Comparison of ENCODE assay signal across 15 cellular contexts in the genomic region with DNA sequence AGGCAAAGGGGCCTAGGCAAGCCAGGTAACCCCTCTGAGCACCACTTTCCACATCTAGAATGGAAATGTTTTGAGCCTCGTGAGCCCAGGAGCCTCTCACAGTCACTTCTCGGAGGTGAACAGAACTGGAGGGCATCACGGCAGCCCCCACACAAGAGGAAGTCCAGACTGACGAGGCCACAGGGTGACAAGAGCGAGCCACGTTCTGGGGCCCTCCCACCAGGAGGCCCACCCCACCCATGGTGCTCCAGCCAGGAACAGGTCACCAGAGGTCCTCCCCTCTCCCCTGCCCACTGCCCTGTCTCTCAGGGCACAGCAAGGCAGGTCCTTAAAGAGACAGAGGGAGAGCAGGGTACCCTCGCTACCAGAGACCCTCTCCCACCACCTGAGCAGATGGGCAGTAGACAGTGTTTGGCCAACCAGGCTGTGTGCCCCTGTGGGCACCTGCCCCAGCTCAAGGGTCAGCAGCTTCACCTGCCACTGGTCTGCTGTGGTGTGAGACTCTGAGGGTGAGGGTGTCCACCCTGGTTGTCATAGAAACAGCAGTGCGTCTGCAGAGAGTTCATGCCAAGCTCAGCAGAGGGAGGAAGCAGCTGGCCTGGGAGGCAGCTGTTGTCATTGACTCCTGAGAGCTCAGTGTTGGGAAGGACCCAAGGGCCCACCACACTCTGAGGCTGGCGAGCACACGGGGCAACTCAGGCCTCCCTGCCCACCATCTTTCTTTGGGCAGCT. TPM values are rescaled to one million over a fixed set of nuclear protein-coding genes. Genes with fewer than 3 reads are reported as not detected.
DNase-seq lines count a peak whose midpoint lies in the region; ATAC-seq and TF ChIP-seq lines count a peak whose summit lies in the region.
"Had no signal": no experiment of that assay in that cellular context is flagged by ENCODE, and none has a peak within 500 bp of the region (broad histone marks: within the 10 kb centered on the region; RNA-seq: fewer than 3 reads in every experiment).

No MANE protein-coding gene starts in this region.

- H3K27me3 ChIP-seq in PC-3 (ENCODE audit: low read length), result no peaks in the 10 kb centered on the region
- H3K27me3 ChIP-seq: colonic mucosa, esophagus squamous epithelium, suprapubic skin had no signal

- no peak overlapping the region for H3K4me2 ChIP-seq in PC-3 (ENCODE audit: low read length)

- no peak overlapping the region for H3K4me3 ChIP-seq in PC-3 (ENCODE audit: low read length)
- H3K4me3 ChIP-seq: colonic mucosa, esophagus squamous epithelium, suprapubic skin had no signal

- H3F3A ChIP-seq in PC-3 (ENCODE audit: low read length, unreplicated experiment), result no peaks in the 10 kb centered on the region

- H3K9ac ChIP-seq in PC-3 (ENCODE audit: low read length), result no peak overlapping the region

- H3K4me1 ChIP-seq in PC-3 (ENCODE audit: insufficient read depth, low read length), result no peaks in the 10 kb centered on the region
- H3K4me1 ChIP-seq: colonic mucosa, esophagus squamous epithelium, suprapubic skin had no signal

- POLR2A ChIA-PET in PC-3 (lab: Charles Lee; ENCODE audit: unreplicated experiment), result no interaction called here

- no peaks in the 10 kb centered on the region for H3K9me3 ChIP-seq in PC-3 (ENCODE audit: low read length)
- H3K9me3 ChIP-seq: colonic mucosa, esophagus squamous epithelium, suprapubic skin had no signal

- no peak overlapping the region for H3K27ac ChIP-seq in PC-3 (ENCODE audit: low read length)
- H3K27ac ChIP-seq: colonic mucosa, esophagus squamous epithelium, suprapubic skin, VCaP had no signal

- no peaks in the 10 kb centered on the region for H3K79me2 ChIP-seq in PC-3 (ENCODE audit: low read length)

- ATAC-seq in PC-3, result no peak
- ATAC-seq in GM21723 (IDR thresholded peaks at IDR 0.05; ENCODE audit: unreplicated experiment), result no peak

- CTCF ChIA-PET in PC-3 (lab: Charles Lee), result no interaction called here

- no peak for TF ChIP-seq CTCF in PC-3 (conservative IDR thresholded peaks at IDR 0.05; ENCODE audit: low read depth, low read length)

- no peaks in the 10 kb centered on the region for H4K20me1 ChIP-seq in PC-3 (ENCODE audit: low read length)

- DNase-seq in DMS 273 (lab: John Stamatoyannopoulos, UW; ENCODE audit: unreplicated experiment) (peak; percentile 80), NAMALWA (ENCODE audit: low spot score) (peak; percentile 52), SHP77 treated with DMSO at 0.1 percent for 48 hours (lab: John Stamatoyannopoulos, UW) (peak; percentile 86), lung microvascular endothelial cell (ENCODE audit: low read depth in 2 of 2) (peak; percentile 10 to 46), NCI-H526 (lab: John Stamatoyannopoulos, UW) (no peak), PC-3 (no peak), RKO (ENCODE audit: low spot score) (no peak)
- DNase-seq: activated CD8-positive, alpha-beta memory T cell treated with anti-CD3 and anti-CD28 coated beads for 24 hours; colonic mucosa; esophagus squamous epithelium; stimulated activated CD4-positive, alpha-beta T cell treated with anti-CD3 and anti-CD28 coated beads, Interleukin-15, amount 100 ng/mL, for 24 hours had no signal

- no peaks in the 10 kb centered on the region for H3K36me3 ChIP-seq in PC-3 (ENCODE audit: low read depth, low read length)
- H3K36me3 ChIP-seq: colonic mucosa, esophagus squamous epithelium, suprapubic skin had no signal

- H2AFZ ChIP-seq in PC-3 (ENCODE audit: low read length), result no peak overlapping the region

- intact Hi-C loops in PC-3 (cut with micrococcal nuclease), result no loop called here

- no peaks in the 10 kb centered on the region for H3K9me2 ChIP-seq in PC-3 (replicated peaks; ENCODE audit: low read length)

- BruUV-seq in PC-3 (replicated peaks; lab: Mats Ljungman, UMichigan), result no TSS peak

RNA-seq across cellular contexts. Expression of a gene that starts 31.4 kb away (rescaled TPM):
- total RNA-seq in lung microvascular endothelial cell (not detected in 2 replicates), PC-3 (2014; rRNA removed) (0.35 and 0.44 TPM in 2 replicates)
- total RNA-seq: activated T-helper 2 cell treated with anti-CD3 and anti-CD28 coated beads, Interferon-gamma antibody, Interleukin-2, Interleukin-4, amounts not matched to agents 10 μg/mL and 5 μg/mL and 100 μg/mL, durations not matched to agents 14 hours and 24 hours and 36 hours; esophagus squamous epithelium had no signal

RNA-seq across cellular contexts. Expression of a gene that starts 34.9 kb away (rescaled TPM):
- total RNA-seq in lung microvascular endothelial cell (0.20 and 0.44 TPM in 2 replicates), PC-3 (2014; rRNA removed) (1.1 and 5.1 TPM in 2 replicates)
- total RNA-seq: activated T-helper 2 cell treated with anti-CD3 and anti-CD28 coated beads, Interferon-gamma antibody, Interleukin-2, Interleukin-4, amounts not matched to agents 10 μg/mL and 5 μg/mL and 100 μg/mL, durations not matched to agents 14 hours and 24 hours and 36 hours had no signal

RNA-seq across cellular contexts. Expression of a gene that starts 40.0 kb away (rescaled TPM):
- total RNA-seq in lung microvascular endothelial cell, result under 0.01 and 0.20 TPM in 2 replicates
- 14.4 and 17.6 TPM in 2 replicates for total RNA-seq in PC-3 (2014; rRNA removed)

Comparison
In these comparisons a context has a peak if more than half of its experiments do, and no peak if none do; other contexts are left out.
1. DNase-seq: peak in DMS 273 (single experiment), NAMALWA (single experiment), SHP77 treated with DMSO at 0.1 percent for 48 hours (single experiment) and lung microvascular endothelial cell (2 of 2); none in NCI-H526 (0 of 2), PC-3 (single experiment) and RKO (single experiment).
2. RNA of a gene that starts 40.0 kb away (total RNA-seq): 14.4 to 17.6 TPM in PC-3; under 0.01 to 0.20 TPM in lung microvascular endothelial cell; every median in the first group is over 10 times any median in the second.